8 cellular contexts compared by ENCODE assay signal in the genomic region with DNA sequence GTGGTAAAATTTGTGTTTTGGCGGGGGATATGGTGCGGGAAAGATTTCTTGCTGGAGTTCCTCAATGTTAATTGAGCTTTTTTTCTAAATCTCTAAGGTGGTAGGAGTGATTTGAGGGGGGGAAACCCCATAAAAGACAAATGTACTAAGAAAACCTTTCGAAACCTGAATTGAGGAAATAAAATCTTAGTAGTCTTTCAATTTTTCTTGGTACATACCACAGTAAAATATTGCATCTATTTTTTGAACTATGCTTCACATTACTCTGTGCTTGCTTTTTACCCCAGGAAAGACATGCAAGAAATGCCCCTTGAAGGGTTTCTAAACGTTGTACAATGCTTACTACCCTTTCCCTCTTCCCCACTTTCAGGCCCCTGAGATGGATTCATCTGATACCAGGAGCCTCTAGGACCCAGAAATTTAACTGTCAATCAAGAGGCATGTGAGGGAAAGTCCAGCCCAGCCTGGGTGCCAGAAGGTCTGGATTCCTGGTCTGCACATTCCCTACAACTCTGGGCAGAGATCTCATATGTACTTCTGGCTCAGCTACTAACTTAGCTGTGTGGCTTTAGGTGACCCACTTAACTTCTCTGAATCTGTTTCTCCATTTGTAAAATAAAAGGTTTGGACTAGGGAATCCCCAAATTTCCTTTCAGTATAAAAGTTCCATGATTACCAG. TPM values are rescaled to one million over a fixed set of nuclear protein-coding genes. Genes with fewer than 3 reads are reported as not detected.
DNase-seq lines count a peak whose midpoint lies in the region; ATAC-seq and FAIRE-seq lines count a peak whose summit lies in the region.

No MANE protein-coding gene starts in this region.

- WGBS in small intestine, 3 donors = 31 to 45% (median 33%) methylated on average over 4 of the region's 4 CpGs

- peak; percentile 70 for DNase-seq in MV-4-11 (lab: John Stamatoyannopoulos, UW)
- DNase-seq in small intestine = no peak
- DNase-seq in T1000 (lab: John Stamatoyannopoulos, UW) = no peak
- no peak for DNase-seq in amniotic stem cell (lab: John Stamatoyannopoulos, UW)
- DNase-seq in NCI-H1092 treated with DMSO at 0.1 percent for 48 hours (lab: John Stamatoyannopoulos, UW) = no peak

- ATAC-seq in GM18868 (IDR thresholded peaks at IDR 0.05; ENCODE audit: unreplicated experiment) (peak; percentile 26), GM18870 (IDR thresholded peaks at IDR 0.05; ENCODE audit: unreplicated experiment) (no peak)

- H3K4me1 ChIP-seq in duodenal mucosa (ENCODE audit: control insufficient read depth in 1 of 2, insufficient read depth in 2 of 2, low read length in 2 of 2) (peaks cover 44 to 77% of the 10 kb centered on the region in 2 donors), small intestine (ENCODE audit: control insufficient read depth in 2 of 2, insufficient read depth in 1 of 2, low read depth in 1 of 2, low read length in 1 of 2) (peaks cover 2 to 33% of the 10 kb centered on the region in 2 donors)

- H3K9me3 ChIP-seq in duodenal mucosa (ENCODE audit: control insufficient read depth in 1 of 2, low read length in 2 of 2) = no peaks in the 10 kb centered on the region
- H3K9me3 ChIP-seq in small intestine (ENCODE audit: control insufficient read depth, low read depth) = no peaks in the 10 kb centered on the region

- H3K27me3 ChIP-seq in duodenal mucosa (ENCODE audit: control insufficient read depth in 1 of 2, insufficient read depth in 2 of 2, low read length in 2 of 2) = no peaks in the 10 kb centered on the region
- no peaks in the 10 kb centered on the region for H3K27me3 ChIP-seq in small intestine (ENCODE audit: control insufficient read depth in 2 of 2, insufficient read depth in 2 of 2, low read length in 2 of 2)

- H3K9ac ChIP-seq in duodenal mucosa (ENCODE audit: low read depth in 1 of 2, low read length in 2 of 2) = peak overlapping the region; percentile 43 to 59

- H3K27ac ChIP-seq in duodenal mucosa (ENCODE audit: low read depth, low read length) (peak overlapping the region; percentile 87), small intestine (ENCODE audit: low read depth in 1 of 2, low read length in 1 of 2) (peak overlapping the region; percentile 90 to 99)

- peak overlapping the region in 1 of 2 donors; percentile 50 for H3K4me3 ChIP-seq in duodenal mucosa (ENCODE audit: low read depth in 1 of 2, low read length in 2 of 2)
- no peak overlapping the region for H3K4me3 ChIP-seq in small intestine (ENCODE audit: low read depth in 1 of 2, low read length in 2 of 2)

- FAIRE-seq in small intestine (lab: Jason Lieb, UNC) = no peak

- H3K36me3 ChIP-seq in duodenal mucosa (ENCODE audit: control insufficient read depth in 1 of 2, insufficient read depth in 2 of 2, low read length in 2 of 2) (no peaks in the 10 kb centered on the region), small intestine (ENCODE audit: control insufficient read depth in 2 of 2, insufficient read depth in 2 of 2, low read length in 2 of 2) (no peaks in the 10 kb centered on the region)

RNA-seq across cellular contexts. Expression of gene PDCD4, which starts 5.8 kb away (rescaled TPM):
- polyA plus RNA-seq in small intestine = 100 to 1,000 TPM; 111 to 309 (median 124) TPM

RNA-seq across cellular contexts. Expression of gene BBIP1, which starts 53.0 kb away (rescaled TPM):
- polyA plus RNA-seq in small intestine = 10 to 100 TPM; 10.7 to 19.0 (median 15.9) TPM

RNA-seq across cellular contexts. Expression of gene SHOC2, which starts 53.5 kb away (rescaled TPM):
- 10 to 100 TPM; 17.8 to 27.3 (median 23.2) TPM for polyA plus RNA-seq in small intestine
